In the genomic region with DNA sequence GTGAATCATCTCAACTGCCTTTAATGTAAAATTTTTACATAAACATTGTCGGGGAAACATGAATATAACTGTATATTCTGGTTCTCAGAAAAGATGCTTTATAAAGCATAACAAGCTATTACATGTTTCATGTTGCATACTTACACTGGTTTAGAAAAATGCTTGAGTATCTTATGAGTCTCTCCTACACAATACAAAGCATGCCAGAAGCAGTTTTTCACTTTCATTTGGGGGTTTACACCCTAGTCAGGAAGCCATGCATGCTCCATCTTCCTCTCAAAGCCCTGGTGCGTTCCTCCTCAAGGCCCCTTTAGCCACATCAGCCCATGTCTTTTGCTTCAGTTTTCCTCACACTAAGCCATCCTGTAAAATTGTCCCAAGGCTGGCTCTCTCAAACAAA, we compare ENCODE assay signal across 2 cellular contexts.
TF ChIP-seq lines count a peak whose summit lies in the region.

No MANE protein-coding gene starts in this region.

TF ChIP-seq in GM23338, 12 proteins besides CTCF, POLR2A, EP300 and RAD21 (continues in another document):
- TF ChIP-seq JUNB (IDR thresholded peaks at IDR 0.05; ENCODE audit: unreplicated experiment) (no peak), EZH2 (IDR thresholded peaks at IDR 0.05; ENCODE audit: low read depth, unreplicated experiment) (no peak), ZNF114 (CRISPR knock-in tag; IDR thresholded peaks at IDR 0.05) (no peak), EZH2phosphoT487 (IDR thresholded peaks at IDR 0.05; ENCODE audit: unreplicated experiment) (no peak), NANOG (IDR thresholded peaks at IDR 0.05; ENCODE audit: borderline replicate concordance) (no peak), ZNF331 (CRISPR knock-in tag; IDR thresholded peaks at IDR 0.05; ENCODE audit: low read depth) (no peak), STAT1 (IDR thresholded peaks at IDR 0.05; ENCODE audit: unreplicated experiment) (no peak), CREB1 (CRISPR knock-in tag; IDR thresholded peaks at IDR 0.05; ENCODE audit: low read depth) (no peak)
- TF ChIP-seq, protein P1, sequence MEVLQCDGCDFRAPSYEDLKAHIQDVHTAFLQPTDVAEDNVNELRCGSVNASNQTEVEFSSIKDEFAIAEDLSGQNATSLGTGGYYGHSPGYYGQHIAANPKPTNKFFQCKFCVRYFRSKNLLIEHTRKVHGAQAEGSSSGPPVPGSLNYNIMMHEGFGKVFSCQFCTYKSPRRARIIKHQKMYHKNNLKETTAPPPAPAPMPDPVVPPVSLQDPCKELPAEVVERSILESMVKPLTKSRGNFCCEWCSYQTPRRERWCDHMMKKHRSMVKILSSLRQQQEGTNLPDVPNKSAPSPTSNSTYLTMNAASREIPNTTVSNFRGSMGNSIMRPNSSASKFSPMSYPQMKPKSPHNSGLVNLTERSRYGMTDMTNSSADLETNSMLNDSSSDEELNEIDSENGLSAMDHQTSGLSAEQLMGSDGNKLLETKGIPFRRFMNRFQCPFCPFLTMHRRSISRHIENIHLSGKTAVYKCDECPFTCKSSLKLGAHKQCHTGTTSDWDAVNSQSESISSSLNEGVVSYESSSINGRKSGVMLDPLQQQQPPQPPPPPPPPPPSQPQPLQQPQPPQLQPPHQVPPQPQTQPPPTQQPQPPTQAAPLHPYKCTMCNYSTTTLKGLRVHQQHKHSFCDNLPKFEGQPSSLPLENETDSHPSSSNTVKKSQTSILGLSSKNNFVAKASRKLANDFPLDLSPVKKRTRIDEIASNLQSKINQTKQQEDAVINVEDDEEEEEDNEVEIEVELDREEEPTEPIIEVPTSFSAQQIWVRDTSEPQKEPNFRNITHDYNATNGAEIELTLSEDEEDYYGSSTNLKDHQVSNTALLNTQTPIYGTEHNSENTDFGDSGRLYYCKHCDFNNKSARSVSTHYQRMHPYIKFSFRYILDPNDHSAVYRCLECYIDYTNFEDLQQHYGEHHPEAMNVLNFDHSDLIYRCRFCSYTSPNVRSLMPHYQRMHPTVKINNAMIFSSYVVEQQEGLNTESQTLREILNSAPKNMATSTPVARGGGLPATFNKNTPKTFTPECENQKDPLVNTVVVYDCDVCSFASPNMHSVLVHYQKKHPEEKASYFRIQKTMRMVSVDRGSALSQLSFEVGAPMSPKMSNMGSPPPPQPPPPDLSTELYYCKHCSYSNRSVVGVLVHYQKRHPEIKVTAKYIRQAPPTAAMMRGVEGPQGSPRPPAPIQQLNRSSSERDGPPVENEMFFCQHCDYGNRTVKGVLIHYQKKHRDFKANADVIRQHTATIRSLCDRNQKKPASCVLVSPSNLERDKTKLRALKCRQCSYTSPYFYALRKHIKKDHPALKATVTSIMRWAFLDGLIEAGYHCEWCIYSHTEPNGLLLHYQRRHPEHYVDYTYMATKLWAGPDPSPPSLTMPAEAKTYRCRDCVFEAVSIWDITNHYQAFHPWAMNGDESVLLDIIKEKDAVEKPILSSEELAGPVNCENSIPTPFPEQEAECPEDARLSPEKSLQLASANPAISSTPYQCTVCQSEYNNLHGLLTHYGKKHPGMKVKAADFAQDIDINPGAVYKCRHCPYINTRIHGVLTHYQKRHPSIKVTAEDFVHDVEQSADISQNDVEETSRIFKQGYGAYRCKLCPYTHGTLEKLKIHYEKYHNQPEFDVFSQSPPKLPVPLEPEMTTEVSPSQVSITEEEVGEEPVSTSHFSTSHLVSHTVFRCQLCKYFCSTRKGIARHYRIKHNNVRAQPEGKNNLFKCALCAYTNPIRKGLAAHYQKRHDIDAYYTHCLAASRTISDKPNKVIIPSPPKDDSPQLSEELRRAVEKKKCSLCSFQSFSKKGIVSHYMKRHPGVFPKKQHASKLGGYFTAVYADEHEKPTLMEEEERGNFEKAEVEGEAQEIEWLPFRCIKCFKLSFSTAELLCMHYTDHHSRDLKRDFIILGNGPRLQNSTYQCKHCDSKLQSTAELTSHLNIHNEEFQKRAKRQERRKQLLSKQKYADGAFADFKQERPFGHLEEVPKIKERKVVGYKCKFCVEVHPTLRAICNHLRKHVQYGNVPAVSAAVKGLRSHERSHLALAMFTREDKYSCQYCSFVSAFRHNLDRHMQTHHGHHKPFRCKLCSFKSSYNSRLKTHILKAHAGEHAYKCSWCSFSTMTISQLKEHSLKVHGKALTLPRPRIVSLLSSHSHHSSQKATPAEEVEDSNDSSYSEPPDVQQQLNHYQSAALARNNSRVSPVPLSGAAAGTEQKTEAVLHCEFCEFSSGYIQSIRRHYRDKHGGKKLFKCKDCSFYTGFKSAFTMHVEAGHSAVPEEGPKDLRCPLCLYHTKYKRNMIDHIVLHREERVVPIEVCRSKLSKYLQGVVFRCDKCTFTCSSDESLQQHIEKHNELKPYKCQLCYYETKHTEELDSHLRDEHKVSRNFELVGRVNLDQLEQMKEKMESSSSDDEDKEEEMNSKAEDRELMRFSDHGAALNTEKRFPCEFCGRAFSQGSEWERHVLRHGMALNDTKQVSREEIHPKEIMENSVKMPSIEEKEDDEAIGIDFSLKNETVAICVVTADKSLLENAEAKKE (CRISPR knock-in tag; IDR thresholded peaks at IDR 0.05): no peak
- TF ChIP-seq, protein P2, sequence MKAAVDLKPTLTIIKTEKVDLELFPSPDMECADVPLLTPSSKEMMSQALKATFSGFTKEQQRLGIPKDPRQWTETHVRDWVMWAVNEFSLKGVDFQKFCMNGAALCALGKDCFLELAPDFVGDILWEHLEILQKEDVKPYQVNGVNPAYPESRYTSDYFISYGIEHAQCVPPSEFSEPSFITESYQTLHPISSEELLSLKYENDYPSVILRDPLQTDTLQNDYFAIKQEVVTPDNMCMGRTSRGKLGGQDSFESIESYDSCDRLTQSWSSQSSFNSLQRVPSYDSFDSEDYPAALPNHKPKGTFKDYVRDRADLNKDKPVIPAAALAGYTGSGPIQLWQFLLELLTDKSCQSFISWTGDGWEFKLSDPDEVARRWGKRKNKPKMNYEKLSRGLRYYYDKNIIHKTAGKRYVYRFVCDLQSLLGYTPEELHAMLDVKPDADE (IDR thresholded peaks at IDR 0.05): no peak

TF ChIP-seq in GM12878, 131 proteins besides CTCF, POLR2A, EP300 and RAD21:
- TF ChIP-seq TCF7 (IDR thresholded peaks at IDR 0.05; ENCODE audit: borderline replicate concordance) (no peak), SIX5 (IDR thresholded peaks at IDR 0.05; ENCODE audit: low read depth, low read length, severe bottlenecking) (no peak), HDAC2 (IDR thresholded peaks at IDR 0.05) (no peak), TARDBP (IDR thresholded peaks at IDR 0.05; ENCODE audit: borderline replicate concordance) (no peak), NR2C1 (IDR thresholded peaks at IDR 0.05) (no peak), CHD2 (IDR thresholded peaks at IDR 0.05; ENCODE audit: borderline replicate concordance, low read depth, low read length) (no peak), MYC (IDR thresholded peaks at IDR 0.05; ENCODE audit: insufficient read depth, insufficient read length, insufficient replicate concordance, low read length, severe bottlenecking) (no peak), BACH1 (IDR thresholded peaks at IDR 0.05; ENCODE audit: borderline replicate concordance) (no peak), RBBP5 (conservative IDR thresholded peaks at IDR 0.05) (no peak), CREM (IDR thresholded peaks at IDR 0.05; ENCODE audit: low read depth) (no peak), ETV6 (conservative IDR thresholded peaks at IDR 0.05 in 1 of 2, IDR thresholded peaks at IDR 0.05 in 1 of 2; ENCODE audit: borderline replicate concordance in 1 of 2, low read depth in 1 of 2) (no peak), NFYA (IDR thresholded peaks at IDR 0.05; ENCODE audit: borderline replicate concordance, low read depth, low read length) (no peak), BCL11A (IDR thresholded peaks at IDR 0.05; ENCODE audit: low read depth, low read length) (no peak), HCFC1 (IDR thresholded peaks at IDR 0.05; ENCODE audit: low read length) (no peak)
- TF ChIP-seq, protein P3, sequence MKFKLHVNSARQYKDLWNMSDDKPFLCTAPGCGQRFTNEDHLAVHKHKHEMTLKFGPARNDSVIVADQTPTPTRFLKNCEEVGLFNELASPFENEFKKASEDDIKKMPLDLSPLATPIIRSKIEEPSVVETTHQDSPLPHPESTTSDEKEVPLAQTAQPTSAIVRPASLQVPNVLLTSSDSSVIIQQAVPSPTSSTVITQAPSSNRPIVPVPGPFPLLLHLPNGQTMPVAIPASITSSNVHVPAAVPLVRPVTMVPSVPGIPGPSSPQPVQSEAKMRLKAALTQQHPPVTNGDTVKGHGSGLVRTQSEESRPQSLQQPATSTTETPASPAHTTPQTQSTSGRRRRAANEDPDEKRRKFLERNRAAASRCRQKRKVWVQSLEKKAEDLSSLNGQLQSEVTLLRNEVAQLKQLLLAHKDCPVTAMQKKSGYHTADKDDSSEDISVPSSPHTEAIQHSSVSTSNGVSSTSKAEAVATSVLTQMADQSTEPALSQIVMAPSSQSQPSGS (IDR thresholded peaks at IDR 0.05; ENCODE audit: low read length): no peak
- TF ChIP-seq, protein P4, sequence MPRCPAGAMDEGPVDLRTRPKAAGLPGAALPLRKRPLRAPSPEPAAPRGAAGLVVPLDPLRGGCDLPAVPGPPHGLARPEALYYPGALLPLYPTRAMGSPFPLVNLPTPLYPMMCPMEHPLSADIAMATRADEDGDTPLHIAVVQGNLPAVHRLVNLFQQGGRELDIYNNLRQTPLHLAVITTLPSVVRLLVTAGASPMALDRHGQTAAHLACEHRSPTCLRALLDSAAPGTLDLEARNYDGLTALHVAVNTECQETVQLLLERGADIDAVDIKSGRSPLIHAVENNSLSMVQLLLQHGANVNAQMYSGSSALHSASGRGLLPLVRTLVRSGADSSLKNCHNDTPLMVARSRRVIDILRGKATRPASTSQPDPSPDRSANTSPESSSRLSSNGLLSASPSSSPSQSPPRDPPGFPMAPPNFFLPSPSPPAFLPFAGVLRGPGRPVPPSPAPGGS (IDR thresholded peaks at IDR 0.05; ENCODE audit: borderline replicate concordance, insufficient read depth, low read depth, low read length, poor library complexity, severe bottlenecking): no peak
- TF ChIP-seq, protein P5, sequence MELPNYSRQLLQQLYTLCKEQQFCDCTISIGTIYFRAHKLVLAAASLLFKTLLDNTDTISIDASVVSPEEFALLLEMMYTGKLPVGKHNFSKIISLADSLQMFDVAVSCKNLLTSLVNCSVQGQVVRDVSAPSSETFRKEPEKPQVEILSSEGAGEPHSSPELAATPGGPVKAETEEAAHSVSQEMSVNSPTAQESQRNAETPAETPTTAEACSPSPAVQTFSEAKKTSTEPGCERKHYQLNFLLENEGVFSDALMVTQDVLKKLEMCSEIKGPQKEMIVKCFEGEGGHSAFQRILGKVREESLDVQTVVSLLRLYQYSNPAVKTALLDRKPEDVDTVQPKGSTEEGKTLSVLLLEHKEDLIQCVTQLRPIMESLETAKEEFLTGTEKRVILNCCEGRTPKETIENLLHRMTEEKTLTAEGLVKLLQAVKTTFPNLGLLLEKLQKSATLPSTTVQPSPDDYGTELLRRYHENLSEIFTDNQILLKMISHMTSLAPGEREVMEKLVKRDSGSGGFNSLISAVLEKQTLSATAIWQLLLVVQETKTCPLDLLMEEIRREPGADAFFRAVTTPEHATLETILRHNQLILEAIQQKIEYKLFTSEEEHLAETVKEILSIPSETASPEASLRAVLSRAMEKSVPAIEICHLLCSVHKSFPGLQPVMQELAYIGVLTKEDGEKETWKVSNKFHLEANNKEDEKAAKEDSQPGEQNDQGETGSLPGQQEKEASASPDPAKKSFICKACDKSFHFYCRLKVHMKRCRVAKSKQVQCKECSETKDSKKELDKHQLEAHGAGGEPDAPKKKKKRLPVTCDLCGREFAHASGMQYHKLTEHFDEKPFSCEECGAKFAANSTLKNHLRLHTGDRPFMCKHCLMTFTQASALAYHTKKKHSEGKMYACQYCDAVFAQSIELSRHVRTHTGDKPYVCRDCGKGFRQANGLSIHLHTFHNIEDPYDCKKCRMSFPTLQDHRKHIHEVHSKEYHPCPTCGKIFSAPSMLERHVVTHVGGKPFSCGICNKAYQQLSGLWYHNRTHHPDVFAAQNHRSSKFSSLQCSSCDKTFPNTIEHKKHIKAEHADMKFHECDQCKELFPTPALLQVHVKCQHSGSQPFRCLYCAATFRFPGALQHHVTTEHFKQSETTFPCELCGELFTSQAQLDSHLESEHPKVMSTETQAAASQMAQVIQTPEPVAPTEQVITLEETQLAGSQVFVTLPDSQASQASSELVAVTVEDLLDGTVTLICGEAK (IDR thresholded peaks at IDR 0.05; ENCODE audit: borderline replicate concordance): no peak
